ENCODE assay signal across 26 cellular contexts in genomic region chr10:2262333-2262732, GRCh38.
"Had no signal": no experiment of that assay in that cellular context is flagged by ENCODE, and none has a peak within 500 bp of the region (broad histone marks: within the 10 kb centered on the region; RNA-seq: fewer than 3 reads in every experiment).

No MANE protein-coding gene starts in this region.

- ATAC-seq: activated CD4-positive, alpha-beta T cell treated with anti-CD3 and anti-CD28 coated beads for 36 hours; activated CD8-positive, alpha-beta memory T cell treated with anti-CD3 and anti-CD28 coated beads, Interleukin-2, amount 10 ng/mL, durations not matched to agents 7 days and 5 days; activated CD8-positive, alpha-beta T cell treated with anti-CD3 and anti-CD28 coated beads, Interleukin-2, amount 10 ng/mL, durations not matched to agents 7 days and 5 days; activated naive CD4-positive, alpha-beta T cell treated with anti-CD3 and anti-CD28 coated beads, Interleukin-2, amount 50 U/mL, for 72 hours; T-helper 17 cell had no signal

- H3K27ac ChIP-seq: ascending aorta, esophagus squamous epithelium had no signal

- H3K36me3 ChIP-seq: ascending aorta, esophagus squamous epithelium had no signal

- H3K27me3 ChIP-seq: ascending aorta, esophagus squamous epithelium had no signal

- DNase-seq: activated CD4-positive, alpha-beta memory T cell treated with anti-CD3 and anti-CD28 coated beads for 36 hours; activated CD4-positive, alpha-beta T cell treated with anti-CD3 and anti-CD28 coated beads for 36 hours; activated CD4-positive, alpha-beta T cell treated with anti-CD3 and anti-CD28 coated beads, Interleukin-2, amount 10 ng/mL, durations not matched to agents 24 days and 14 days; activated CD4-positive, CD25-positive, alpha-beta regulatory T cell; activated CD4-positive, CD25-positive, alpha-beta regulatory T cell treated with anti-CD3 and anti-CD28 coated beads, Interleukin-2, amount 50 U/mL, for 72 hours; activated CD8-positive, alpha-beta memory T cell treated with anti-CD3 and anti-CD28 coated beads, Interleukin-2, amount 10 ng/mL, durations not matched to agents 7 days and 5 days; activated CD8-positive, alpha-beta memory T cell treated with anti-CD3 and anti-CD28 coated beads, Interleukin-2, amount 50 U/mL, for 4 hours; activated CD8-positive, alpha-beta T cell treated with anti-CD3 and anti-CD28 coated beads, Interleukin-2, amount 10 ng/mL, durations not matched to agents 7 days and 5 days; activated effector memory CD4-positive, alpha-beta T cell treated with anti-CD3 and anti-CD28 coated beads, Interleukin-2, amount 50 U/mL, for 16 hours; activated naive CD4-positive, alpha-beta T cell treated with anti-CD3 and anti-CD28 coated beads for 36 hours; activated naive CD8-positive, alpha-beta T cell treated with anti-CD3 and anti-CD28 coated beads, Interleukin-2, amount 10 ng/mL, durations not matched to agents 7 days and 5 days; activated T-cell treated with anti-CD3 and anti-CD28 coated beads, Interleukin-2, amount 50 U/mL, for 1 hour; activated T-cell treated with anti-CD3 and anti-CD28 coated beads, Interleukin-2, amount 50 U/mL, for 48 hours; caudate nucleus; cortex of kidney; dermis blood vessel endothelial cell; effector CD8-positive, alpha-beta T cell; erythroblast; esophagus squamous epithelium; head of caudate nucleus; hippocampal formation; T-helper 1 cell; T-helper 17 cell; T1000 had no signal

- H3K4me3 ChIP-seq: ascending aorta, esophagus squamous epithelium had no signal

- H3K4me1 ChIP-seq: ascending aorta, esophagus squamous epithelium had no signal

- H3K9me3 ChIP-seq: ascending aorta had no signal
